ENCODE assay signal across 2 cellular contexts in genomic region chr10:89085153-89085552, GRCh38.
TF ChIP-seq lines count a peak whose summit lies in the region.

No MANE protein-coding gene starts in this region.

TF ChIP-seq in GM23338, 12 proteins besides CTCF, POLR2A, EP300 and RAD21:
- TF ChIP-seq JUNB (IDR thresholded peaks at IDR 0.05; ENCODE audit: unreplicated experiment) = no peak
- TF ChIP-seq ETS1 (IDR thresholded peaks at IDR 0.05) = no peak
- TF ChIP-seq REST (IDR thresholded peaks at IDR 0.05; ENCODE audit: unreplicated experiment) = no peak
- no peak for TF ChIP-seq EZH2 (IDR thresholded peaks at IDR 0.05; ENCODE audit: low read depth, unreplicated experiment)
- TF ChIP-seq NANOG (IDR thresholded peaks at IDR 0.05; ENCODE audit: borderline replicate concordance) = no peak
- no peak for TF ChIP-seq STAT1 (IDR thresholded peaks at IDR 0.05; ENCODE audit: unreplicated experiment)
- no peak for TF ChIP-seq ZNF462 (CRISPR knock-in tag; IDR thresholded peaks at IDR 0.05)
- TF ChIP-seq EZH2phosphoT487 (IDR thresholded peaks at IDR 0.05; ENCODE audit: unreplicated experiment) = no peak
- TF ChIP-seq ZNF331 (CRISPR knock-in tag; IDR thresholded peaks at IDR 0.05; ENCODE audit: low read depth) = no peak
- no peak for TF ChIP-seq CREB1 (CRISPR knock-in tag; IDR thresholded peaks at IDR 0.05; ENCODE audit: low read depth)
- no peak for TF ChIP-seq ZNF114 (CRISPR knock-in tag; IDR thresholded peaks at IDR 0.05)
- TF ChIP-seq POLR2AphosphoS5 (IDR thresholded peaks at IDR 0.05; ENCODE audit: low read depth) = no peak
TF ChIP-seq in GM23338: peak in this region for 0.

TF ChIP-seq in HepG2, 621 proteins besides CTCF, POLR2A, EP300 and RAD21:
- TF ChIP-seq THYN1 (CRISPR knock-in tag; IDR thresholded peaks at IDR 0.05; ENCODE audit: borderline replicate concordance, low read depth) (no peak), KDM3A (CRISPR knock-in tag; IDR thresholded peaks at IDR 0.05; ENCODE audit: low read depth) (no peak), KDM5B (CRISPR knock-in tag; IDR thresholded peaks at IDR 0.05; ENCODE audit: borderline replicate concordance) (no peak), CC2D1A (CRISPR knock-in tag; IDR thresholded peaks at IDR 0.05) (no peak), ATF3 (CRISPR knock-in tag; IDR thresholded peaks at IDR 0.05) (no peak), ZZZ3 (CRISPR knock-in tag; IDR thresholded peaks at IDR 0.05; ENCODE audit: borderline replicate concordance) (no peak), SCMH1 (CRISPR knock-in tag; IDR thresholded peaks at IDR 0.05; ENCODE audit: borderline replicate concordance) (no peak), PBX3 (CRISPR knock-in tag; IDR thresholded peaks at IDR 0.05; ENCODE audit: borderline replicate concordance) (no peak), ZNF282 (IDR thresholded peaks at IDR 0.05; ENCODE audit: partially characterized antibody) (no peak), AHDC1 (CRISPR knock-in tag; IDR thresholded peaks at IDR 0.05; ENCODE audit: borderline replicate concordance) (no peak), PITX1 (CRISPR knock-in tag; IDR thresholded peaks at IDR 0.05) (no peak), TRIM22 (IDR thresholded peaks at IDR 0.05) (no peak), NCOA1 (CRISPR knock-in tag; IDR thresholded peaks at IDR 0.05) (no peak), JDP2 (CRISPR knock-in tag; IDR thresholded peaks at IDR 0.05; ENCODE audit: borderline replicate concordance) (no peak)
TF ChIP-seq in HepG2: peak in this region for 0.
